In the genomic region with DNA sequence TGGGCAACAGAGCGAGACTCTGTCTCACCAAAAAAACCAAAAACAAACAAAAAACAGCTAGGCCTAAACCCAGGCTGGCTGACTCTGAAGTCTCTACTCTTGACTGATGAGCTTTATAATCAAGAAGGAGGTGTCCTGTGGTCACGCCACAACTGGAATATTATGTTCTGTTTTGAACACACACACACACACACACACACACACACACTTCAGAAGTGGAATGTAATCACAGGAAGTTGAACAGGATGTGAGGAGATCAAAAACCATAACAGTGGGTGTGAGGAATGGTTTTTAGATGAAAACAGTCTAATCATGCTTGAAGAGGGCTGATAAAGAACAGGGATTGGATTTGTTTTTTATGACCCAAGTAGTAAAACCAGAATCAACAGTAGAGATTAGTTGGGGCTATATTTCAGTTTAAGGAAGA, we compare ENCODE assay signal across 1 cellular context.
TF ChIP-seq lines count a peak whose summit lies in the region.

No MANE protein-coding gene starts in this region.

TF ChIP-seq in K562, 482 proteins besides CTCF, POLR2A, EP300 and RAD21 (continued from another document and continues in another):
- TF ChIP-seq MAFG (tag; conservative IDR thresholded peaks at IDR 0.05): no peak
- 0 out of 2 replicates have a peak, but pooled peaks have one; percentile 14 for TF ChIP-seq ATF7 (IDR thresholded peaks at IDR 0.05)
- TF ChIP-seq ETV5 (CRISPR knock-in tag; IDR thresholded peaks at IDR 0.05; ENCODE audit: low read depth): 0 out of 2 replicates have a peak, but pooled peaks have one; percentile 32
- TF ChIP-seq, protein P1, sequence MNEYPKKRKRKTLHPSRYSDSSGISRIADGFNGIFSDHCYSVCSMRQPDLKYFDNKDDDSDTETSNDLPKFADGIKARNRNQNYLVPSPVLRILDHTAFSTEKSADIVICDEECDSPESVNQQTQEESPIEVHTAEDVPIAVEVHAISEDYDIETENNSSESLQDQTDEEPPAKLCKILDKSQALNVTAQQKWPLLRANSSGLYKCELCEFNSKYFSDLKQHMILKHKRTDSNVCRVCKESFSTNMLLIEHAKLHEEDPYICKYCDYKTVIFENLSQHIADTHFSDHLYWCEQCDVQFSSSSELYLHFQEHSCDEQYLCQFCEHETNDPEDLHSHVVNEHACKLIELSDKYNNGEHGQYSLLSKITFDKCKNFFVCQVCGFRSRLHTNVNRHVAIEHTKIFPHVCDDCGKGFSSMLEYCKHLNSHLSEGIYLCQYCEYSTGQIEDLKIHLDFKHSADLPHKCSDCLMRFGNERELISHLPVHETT (CRISPR knock-in tag; conservative IDR thresholded peaks at IDR 0.05 in 1 of 2, IDR thresholded peaks at IDR 0.05 in 1 of 2): no peak
- peak; percentile 93 for TF ChIP-seq ETV1 (tag; conservative IDR thresholded peaks at IDR 0.05; ENCODE audit: low read depth)
- no peak for TF ChIP-seq CBX8 (IDR thresholded peaks at IDR 0.05; ENCODE audit: borderline replicate concordance, extremely low read depth, low read depth, low read length, poor library complexity, severe bottlenecking)
- no peak for TF ChIP-seq CEBPG (CRISPR knock-in tag; IDR thresholded peaks at IDR 0.05)
- no peak for TF ChIP-seq CEBPG (tag; conservative IDR thresholded peaks at IDR 0.05 in 1 of 2, IDR thresholded peaks at IDR 0.05 in 1 of 2)
- TF ChIP-seq SUPT5H (IDR thresholded peaks at IDR 0.05): no peak
- TF ChIP-seq, protein P2, sequence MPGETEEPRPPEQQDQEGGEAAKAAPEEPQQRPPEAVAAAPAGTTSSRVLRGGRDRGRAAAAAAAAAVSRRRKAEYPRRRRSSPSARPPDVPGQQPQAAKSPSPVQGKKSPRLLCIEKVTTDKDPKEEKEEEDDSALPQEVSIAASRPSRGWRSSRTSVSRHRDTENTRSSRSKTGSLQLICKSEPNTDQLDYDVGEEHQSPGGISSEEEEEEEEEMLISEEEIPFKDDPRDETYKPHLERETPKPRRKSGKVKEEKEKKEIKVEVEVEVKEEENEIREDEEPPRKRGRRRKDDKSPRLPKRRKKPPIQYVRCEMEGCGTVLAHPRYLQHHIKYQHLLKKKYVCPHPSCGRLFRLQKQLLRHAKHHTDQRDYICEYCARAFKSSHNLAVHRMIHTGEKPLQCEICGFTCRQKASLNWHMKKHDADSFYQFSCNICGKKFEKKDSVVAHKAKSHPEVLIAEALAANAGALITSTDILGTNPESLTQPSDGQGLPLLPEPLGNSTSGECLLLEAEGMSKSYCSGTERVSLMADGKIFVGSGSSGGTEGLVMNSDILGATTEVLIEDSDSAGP (CRISPR knock-in tag; IDR thresholded peaks at IDR 0.05): no peak
- TF ChIP-seq ARID1B (IDR thresholded peaks at IDR 0.05): peak; percentile 64; the same call in 1 of the 2 replicates
- TF ChIP-seq, protein P3, sequence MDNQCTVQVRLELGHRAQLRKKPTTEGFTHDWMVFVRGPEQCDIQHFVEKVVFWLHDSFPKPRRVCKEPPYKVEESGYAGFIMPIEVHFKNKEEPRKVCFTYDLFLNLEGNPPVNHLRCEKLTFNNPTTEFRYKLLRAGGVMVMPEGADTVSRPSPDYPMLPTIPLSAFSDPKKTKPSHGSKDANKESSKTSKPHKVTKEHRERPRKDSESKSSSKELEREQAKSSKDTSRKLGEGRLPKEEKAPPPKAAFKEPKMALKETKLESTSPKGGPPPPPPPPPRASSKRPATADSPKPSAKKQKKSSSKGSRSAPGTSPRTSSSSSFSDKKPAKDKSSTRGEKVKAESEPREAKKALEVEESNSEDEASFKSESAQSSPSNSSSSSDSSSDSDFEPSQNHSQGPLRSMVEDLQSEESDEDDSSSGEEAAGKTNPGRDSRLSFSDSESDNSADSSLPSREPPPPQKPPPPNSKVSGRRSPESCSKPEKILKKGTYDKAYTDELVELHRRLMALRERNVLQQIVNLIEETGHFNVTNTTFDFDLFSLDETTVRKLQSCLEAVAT (IDR thresholded peaks at IDR 0.05): no peak
- TF ChIP-seq ZNF121 (CRISPR knock-in tag; conservative IDR thresholded peaks at IDR 0.05): no peak
- no peak for TF ChIP-seq POLR2AphosphoS2 (IDR thresholded peaks at IDR 0.05; ENCODE audit: low read length)
- no peak for TF ChIP-seq ZC3H4 (CRISPR knock-in tag; IDR thresholded peaks at IDR 0.05; ENCODE audit: borderline replicate concordance)
- TF ChIP-seq, protein P4, sequence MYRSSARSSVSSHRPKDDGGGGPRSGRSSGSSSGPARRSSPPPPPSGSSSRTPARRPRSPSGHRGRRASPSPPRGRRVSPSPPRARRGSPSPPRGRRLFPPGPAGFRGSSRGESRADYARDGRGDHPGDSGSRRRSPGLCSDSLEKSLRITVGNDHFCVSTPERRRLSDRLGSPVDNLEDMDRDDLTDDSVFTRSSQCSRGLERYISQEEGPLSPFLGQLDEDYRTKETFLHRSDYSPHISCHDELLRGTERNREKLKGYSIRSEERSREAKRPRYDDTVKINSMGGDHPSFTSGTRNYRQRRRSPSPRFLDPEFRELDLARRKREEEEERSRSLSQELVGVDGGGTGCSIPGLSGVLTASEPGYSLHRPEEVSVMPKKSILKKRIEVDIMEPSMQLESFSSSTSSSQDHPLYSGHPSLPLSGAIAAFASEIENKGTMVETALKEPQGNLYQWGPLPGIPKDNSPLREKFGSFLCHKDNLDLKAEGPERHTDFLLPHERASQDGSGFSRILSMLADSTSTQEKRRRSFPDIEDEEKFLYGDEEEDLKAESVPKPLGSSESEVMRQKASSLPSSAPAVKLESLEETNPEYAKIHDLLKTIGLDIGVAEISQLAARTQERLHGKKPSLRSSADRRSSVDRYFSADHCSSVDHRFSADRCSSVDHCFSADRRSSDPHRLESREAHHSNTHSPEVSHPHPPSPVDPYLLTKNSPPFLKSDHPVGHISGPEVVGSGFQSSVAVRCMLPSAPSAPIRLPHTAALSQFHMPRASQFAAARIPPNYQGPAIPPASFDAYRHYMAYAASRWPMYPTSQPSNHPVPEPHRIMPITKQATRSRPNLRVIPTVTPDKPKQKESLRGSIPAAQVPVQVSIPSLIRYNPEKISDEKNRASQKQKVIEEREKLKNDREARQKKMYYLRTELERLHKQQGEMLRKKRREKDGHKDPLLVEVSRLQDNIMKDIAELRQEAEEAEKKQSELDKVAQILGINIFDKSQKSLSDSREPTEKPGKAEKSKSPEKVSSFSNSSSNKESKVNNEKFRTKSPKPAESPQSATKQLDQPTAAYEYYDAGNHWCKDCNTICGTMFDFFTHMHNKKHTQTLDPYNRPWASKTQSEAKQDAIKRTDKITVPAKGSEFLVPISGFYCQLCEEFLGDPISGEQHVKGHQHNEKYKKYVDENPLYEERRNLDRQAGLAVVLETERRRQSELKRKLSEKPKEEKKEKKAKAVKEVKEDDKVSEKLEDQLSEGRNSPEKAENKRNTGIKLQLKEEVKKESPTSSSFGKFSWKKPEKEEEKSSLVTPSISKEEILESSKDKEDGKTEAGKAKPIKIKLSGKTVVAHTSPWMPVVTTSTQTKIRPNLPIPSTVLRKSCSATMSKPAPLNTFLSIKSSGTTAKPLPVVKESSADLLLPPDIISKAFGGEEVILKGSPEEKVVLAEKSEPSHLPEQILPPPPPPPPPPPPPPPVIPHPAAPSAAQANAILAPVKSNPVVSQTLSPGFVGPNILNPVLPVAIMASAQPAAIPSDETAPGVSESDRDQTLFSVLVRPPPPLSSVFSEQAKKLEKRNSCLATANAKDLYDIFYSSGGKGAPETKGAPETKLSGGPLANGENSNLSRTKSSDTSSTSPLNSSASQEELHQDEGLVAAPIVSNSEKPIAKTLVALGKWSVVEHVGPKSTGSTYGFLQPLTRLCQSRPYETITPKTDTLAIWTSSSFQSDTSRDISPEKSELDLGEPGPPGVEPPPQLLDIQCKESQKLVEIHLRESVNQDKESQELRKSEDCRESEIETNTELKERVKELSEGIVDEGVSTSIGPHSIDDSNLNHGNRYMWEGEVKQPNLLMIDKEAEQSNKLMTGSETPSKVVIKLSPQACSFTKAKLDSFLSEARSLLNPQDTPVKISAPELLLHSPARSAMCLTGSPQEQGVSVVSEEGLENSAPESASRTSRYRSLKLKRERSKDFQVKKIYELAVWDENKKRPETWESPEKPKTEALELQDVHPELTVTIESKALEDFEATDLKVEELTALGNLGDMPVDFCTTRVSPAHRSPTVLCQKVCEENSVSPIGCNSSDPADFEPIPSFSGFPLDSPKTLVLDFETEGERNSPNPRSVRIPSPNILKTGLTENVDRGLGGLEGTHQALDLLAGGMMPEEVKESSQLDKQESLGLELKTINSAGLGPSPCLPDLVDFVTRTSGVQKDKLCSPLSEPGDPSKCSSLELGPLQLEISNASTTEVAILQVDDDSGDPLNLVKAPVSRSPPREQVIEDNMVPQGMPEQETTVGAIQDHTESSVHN (IDR thresholded peaks at IDR 0.05; ENCODE audit: borderline replicate concordance in 1 of 2, low read depth in 1 of 2): no peak
- peak in 1 of 2 experiments; percentile 56; a peak in 2 of 4 replicates for TF ChIP-seq HDAC1 (IDR thresholded peaks at IDR 0.05)
- TF ChIP-seq, protein P5, sequence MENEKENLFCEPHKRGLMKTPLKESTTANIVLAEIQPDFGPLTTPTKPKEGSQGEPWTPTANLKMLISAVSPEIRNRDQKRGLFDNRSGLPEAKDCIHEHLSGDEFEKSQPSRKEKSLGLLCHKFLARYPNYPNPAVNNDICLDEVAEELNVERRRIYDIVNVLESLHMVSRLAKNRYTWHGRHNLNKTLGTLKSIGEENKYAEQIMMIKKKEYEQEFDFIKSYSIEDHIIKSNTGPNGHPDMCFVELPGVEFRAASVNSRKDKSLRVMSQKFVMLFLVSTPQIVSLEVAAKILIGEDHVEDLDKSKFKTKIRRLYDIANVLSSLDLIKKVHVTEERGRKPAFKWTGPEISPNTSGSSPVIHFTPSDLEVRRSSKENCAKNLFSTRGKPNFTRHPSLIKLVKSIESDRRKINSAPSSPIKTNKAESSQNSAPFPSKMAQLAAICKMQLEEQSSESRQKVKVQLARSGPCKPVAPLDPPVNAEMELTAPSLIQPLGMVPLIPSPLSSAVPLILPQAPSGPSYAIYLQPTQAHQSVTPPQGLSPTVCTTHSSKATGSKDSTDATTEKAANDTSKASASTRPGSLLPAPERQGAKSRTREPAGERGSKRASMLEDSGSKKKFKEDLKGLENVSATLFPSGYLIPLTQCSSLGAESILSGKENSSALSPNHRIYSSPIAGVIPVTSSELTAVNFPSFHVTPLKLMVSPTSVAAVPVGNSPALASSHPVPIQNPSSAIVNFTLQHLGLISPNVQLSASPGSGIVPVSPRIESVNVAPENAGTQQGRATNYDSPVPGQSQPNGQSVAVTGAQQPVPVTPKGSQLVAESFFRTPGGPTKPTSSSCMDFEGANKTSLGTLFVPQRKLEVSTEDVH (IDR thresholded peaks at IDR 0.05; ENCODE audit: low read depth, partially characterized antibody): peak; percentile 15
- no peak for TF ChIP-seq FOXA1 (IDR thresholded peaks at IDR 0.05; ENCODE audit: borderline replicate concordance)
- TF ChIP-seq ZNF57 (CRISPR knock-in tag; IDR thresholded peaks at IDR 0.05): no peak
- no peak for TF ChIP-seq SMAD2 (IDR thresholded peaks at IDR 0.05; ENCODE audit: low read depth, low read length)
- TF ChIP-seq STAG1 (CRISPR knock-in tag; IDR thresholded peaks at IDR 0.05; ENCODE audit: borderline replicate concordance): no peak
- TF ChIP-seq HDGF (IDR thresholded peaks at IDR 0.05): no peak
- TF ChIP-seq PTTG1 (tag; IDR thresholded peaks at IDR 0.05; ENCODE audit: low read depth): no peak
- TF ChIP-seq ZNF175 (CRISPR knock-in tag; IDR thresholded peaks at IDR 0.05; ENCODE audit: low read depth): peak; percentile 55; the same call in 1 of the 2 replicates
- TF ChIP-seq ZNF583 (CRISPR knock-in tag; IDR thresholded peaks at IDR 0.05): no peak
- no peak for TF ChIP-seq ZNF778 (CRISPR knock-in tag; IDR thresholded peaks at IDR 0.05)
- TF ChIP-seq, protein P6, sequence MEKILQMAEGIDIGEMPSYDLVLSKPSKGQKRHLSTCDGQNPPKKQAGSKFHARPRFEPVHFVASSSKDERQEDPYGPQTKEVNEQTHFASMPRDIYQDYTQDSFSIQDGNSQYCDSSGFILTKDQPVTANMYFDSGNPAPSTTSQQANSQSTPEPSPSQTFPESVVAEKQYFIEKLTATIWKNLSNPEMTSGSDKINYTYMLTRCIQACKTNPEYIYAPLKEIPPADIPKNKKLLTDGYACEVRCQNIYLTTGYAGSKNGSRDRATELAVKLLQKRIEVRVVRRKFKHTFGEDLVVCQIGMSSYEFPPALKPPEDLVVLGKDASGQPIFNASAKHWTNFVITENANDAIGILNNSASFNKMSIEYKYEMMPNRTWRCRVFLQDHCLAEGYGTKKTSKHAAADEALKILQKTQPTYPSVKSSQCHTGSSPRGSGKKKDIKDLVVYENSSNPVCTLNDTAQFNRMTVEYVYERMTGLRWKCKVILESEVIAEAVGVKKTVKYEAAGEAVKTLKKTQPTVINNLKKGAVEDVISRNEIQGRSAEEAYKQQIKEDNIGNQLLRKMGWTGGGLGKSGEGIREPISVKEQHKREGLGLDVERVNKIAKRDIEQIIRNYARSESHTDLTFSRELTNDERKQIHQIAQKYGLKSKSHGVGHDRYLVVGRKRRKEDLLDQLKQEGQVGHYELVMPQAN (IDR thresholded peaks at IDR 0.05; ENCODE audit: borderline replicate concordance): no peak
- no peak for TF ChIP-seq POU5F1 (IDR thresholded peaks at IDR 0.05; ENCODE audit: borderline replicate concordance, low read depth, low read length, partially characterized antibody)
- TF ChIP-seq TGIF2 (CRISPR knock-in tag; IDR thresholded peaks at IDR 0.05): no peak
- no peak for TF ChIP-seq NFXL1 (CRISPR knock-in tag; IDR thresholded peaks at IDR 0.05)
- no peak for TF ChIP-seq ZNF354B (CRISPR knock-in tag; IDR thresholded peaks at IDR 0.05)
- no peak for TF ChIP-seq ZNF717 (CRISPR knock-in tag; IDR thresholded peaks at IDR 0.05)
- TF ChIP-seq MAFF (IDR thresholded peaks at IDR 0.05; ENCODE audit: low read length): no peak
- TF ChIP-seq ZNF445 (CRISPR knock-in tag; IDR thresholded peaks at IDR 0.05; ENCODE audit: low read depth): no peak
- TF ChIP-seq HNRNPK (IDR thresholded peaks at IDR 0.05; ENCODE audit: low read depth, low read length, poor library complexity, severe bottlenecking): no peak
- 0 out of 2 replicates have a peak, but pooled peaks have one; percentile 28 for TF ChIP-seq HLTF (IDR thresholded peaks at IDR 0.05)
- no peak for TF ChIP-seq ZNF41 (CRISPR knock-in tag; conservative IDR thresholded peaks at IDR 0.05)
- no peak for TF ChIP-seq ZNF431 (CRISPR knock-in tag; IDR thresholded peaks at IDR 0.05)
- no peak for TF ChIP-seq CHD1 (IDR thresholded peaks at IDR 0.05; ENCODE audit: low read length)
- no peak for TF ChIP-seq XRCC5 (IDR thresholded peaks at IDR 0.05; ENCODE audit: low read depth, low read length)
- TF ChIP-seq CBFA2T3 (IDR thresholded peaks at IDR 0.05): peak; percentile 54
- 0 out of 2 replicates have a peak, but pooled peaks have one; percentile 38 for TF ChIP-seq ZNF584 (CRISPR knock-in tag; IDR thresholded peaks at IDR 0.05; ENCODE audit: low read depth)
- TF ChIP-seq TARDBP (IDR thresholded peaks at IDR 0.05): no peak
- TF ChIP-seq SETDB1 (IDR thresholded peaks at IDR 0.05; ENCODE audit: low read length): no peak
- no peak for TF ChIP-seq ZNF146 (CRISPR knock-in tag; IDR thresholded peaks at IDR 0.05; ENCODE audit: unreplicated experiment)
- TF ChIP-seq BRD9 (IDR thresholded peaks at IDR 0.05; ENCODE audit: low read depth, partially characterized antibody): no peak
- no peak for TF ChIP-seq KAT7 (CRISPR knock-in tag; IDR thresholded peaks at IDR 0.05; ENCODE audit: borderline replicate concordance)
